In the genomic region with DNA sequence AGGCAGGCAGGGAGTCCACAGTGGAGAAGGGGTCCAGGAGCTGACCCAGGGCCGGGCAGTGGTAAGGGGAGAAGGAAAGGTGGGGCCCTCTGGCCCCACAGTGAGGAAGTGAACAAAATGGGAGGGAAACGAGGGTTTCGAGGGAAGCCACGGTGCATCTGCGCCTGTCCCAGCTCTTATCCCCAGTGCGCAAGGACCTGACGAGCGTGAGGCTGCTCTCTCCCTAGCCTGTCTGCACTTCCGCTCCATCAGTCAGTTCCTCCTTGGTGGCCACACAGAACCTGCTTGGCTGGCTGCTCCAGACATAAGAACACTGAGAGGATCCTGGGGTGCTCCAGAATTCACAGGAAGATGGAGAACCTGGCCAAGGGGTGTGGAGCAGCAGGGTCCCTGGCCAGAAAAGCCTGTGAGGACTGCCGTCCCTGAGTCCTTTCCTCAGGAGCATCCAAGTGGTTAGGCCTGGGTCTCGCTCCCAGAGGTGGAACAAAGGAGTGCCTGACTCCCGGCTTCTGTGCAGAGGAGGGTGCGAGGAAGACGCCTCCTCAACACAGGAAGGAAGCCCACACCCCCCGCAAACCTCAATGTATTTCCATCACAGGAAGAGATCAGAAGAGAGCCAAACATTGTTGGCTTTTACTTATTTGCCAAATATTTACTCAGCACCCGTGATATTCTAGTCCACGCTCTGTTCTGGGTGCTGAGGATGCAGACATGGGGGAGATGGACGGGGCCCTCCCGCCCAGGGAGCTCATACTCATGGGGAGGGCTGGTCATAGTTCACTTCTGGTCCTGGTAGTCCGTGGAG, we compare ENCODE assay signal across 10 cellular contexts. TPM values are rescaled to one million over a fixed set of nuclear protein-coding genes. Genes with fewer than 3 reads are reported as not detected.
DNase-seq lines count a peak whose midpoint lies in the region; ATAC-seq and TF ChIP-seq lines count a peak whose summit lies in the region.
"Had no signal": no experiment of that assay in that cellular context is flagged by ENCODE, and none has a peak within 500 bp of the region (broad histone marks: within the 10 kb centered on the region; RNA-seq: fewer than 3 reads in every experiment).

No MANE protein-coding gene starts in this region.

- H3F3A ChIP-seq in neural progenitor cell (ENCODE audit: low read depth), result peaks cover 6% of the 10 kb centered on the region

- H4K20me1 ChIP-seq in BLaER1 (no peaks in the 10 kb centered on the region), neural progenitor cell (ENCODE audit: low read depth) (no peaks in the 10 kb centered on the region)

- DNase-seq in SKM-1 (lab: John Stamatoyannopoulos, UW; ENCODE audit: unreplicated experiment) (peak; percentile 85), neural progenitor cell (ENCODE audit: low spot score) (no peak), progenitor cell of endocrine pancreas (ENCODE audit: low spot score, unreplicated experiment) (no peak), NCI-H2081 (lab: John Stamatoyannopoulos, UW) (no peak)
- peak; percentile 31 for DNase-seq in activated gamma-delta T cell treated with anti-CD3 and anti-CD28 coated beads, Interleukin-2, amount 50 U/mL, for 16 hours (ENCODE audit: low read depth)

- H3K79me2 ChIP-seq in neural progenitor cell (ENCODE audit: low read depth), result no peaks in the 10 kb centered on the region

- H3K4me1 ChIP-seq in BLaER1 (peaks cover 58% of the 10 kb centered on the region), neural progenitor cell (peaks cover 6% of the 10 kb centered on the region)

- peaks cover 16% of the 10 kb centered on the region for H3K36me3 ChIP-seq in BLaER1
- H3K36me3 ChIP-seq in neural progenitor cell, result no peaks in the 10 kb centered on the region

- ATAC-seq in GM18519 (IDR thresholded peaks at IDR 0.05; ENCODE audit: low FRiP score, unreplicated experiment), result no peak
- no peak for ATAC-seq in GM19395 (IDR thresholded peaks at IDR 0.05; ENCODE audit: unreplicated experiment)
- ATAC-seq: HCT116 had no signal

- H3K9ac ChIP-seq in BLaER1, result peak overlapping the region; percentile 77
- no peak overlapping the region for H3K9ac ChIP-seq in neural progenitor cell

- peak overlapping the region; percentile 26 for H2AFZ ChIP-seq in neural progenitor cell (replicated peaks)

- H3K4me3 ChIP-seq in BLaER1 (peak overlapping the region; percentile 58), neural progenitor cell (no peak overlapping the region)

- H3K27ac Mint-ChIP-seq in neural progenitor cell, result peak overlapping the region; percentile 70
- no peak overlapping the region for H3K27ac Mint-ChIP-seq in progenitor cell of endocrine pancreas
- H3K27ac Mint-ChIP-seq: dendritic cell treated with granulocyte-macrophage colony-stimulating factor and Interleukin-4, amounts not matched to agents 40 ng/mL and 50 ng/mL, for 4 days had no signal

- H3K9me3 ChIP-seq in BLaER1 (peaks cover 28% of the 10 kb centered on the region), neural progenitor cell (ENCODE audit: low read depth) (no peaks in the 10 kb centered on the region)

- H3K4me3 Mint-ChIP-seq in neural progenitor cell (no peak overlapping the region), progenitor cell of endocrine pancreas (ENCODE audit: low read depth) (no peak overlapping the region)
- H3K4me3 Mint-ChIP-seq: dendritic cell treated with granulocyte-macrophage colony-stimulating factor and Interleukin-4, amounts not matched to agents 40 ng/mL and 50 ng/mL, for 4 days had no signal

- H3K9me3 Mint-ChIP-seq in neural progenitor cell (peaks cover 15% of the 10 kb centered on the region), progenitor cell of endocrine pancreas (ENCODE audit: low read depth) (no peaks in the 10 kb centered on the region)

- H3K4me1 Mint-ChIP-seq in neural progenitor cell (peaks cover 35% of the 10 kb centered on the region), progenitor cell of endocrine pancreas (ENCODE audit: low read depth) (peaks cover 6% of the 10 kb centered on the region)

- TF ChIP-seq CTCF in neural progenitor cell (IDR thresholded peaks at IDR 0.05), result no peak
- no peak for TF ChIP-seq CTCF in progenitor cell of endocrine pancreas (IDR thresholded peaks at IDR 0.05; ENCODE audit: unreplicated experiment)

- H3K27me3 Mint-ChIP-seq in neural progenitor cell (ENCODE audit: insufficient read depth, low read depth), result peaks cover 15% of the 10 kb centered on the region
- peaks cover 37% of the 10 kb centered on the region for H3K27me3 Mint-ChIP-seq in progenitor cell of endocrine pancreas

- H3K4me2 ChIP-seq in BLaER1 (peak overlapping the region; percentile 98), neural progenitor cell (no peak overlapping the region)

- peak overlapping the region; percentile 91 for H3K27ac ChIP-seq in BLaER1
- H3K27ac ChIP-seq in neural progenitor cell, result no peak overlapping the region

- no peaks in the 10 kb centered on the region for H3K36me3 Mint-ChIP-seq in neural progenitor cell
- H3K36me3 Mint-ChIP-seq in progenitor cell of endocrine pancreas (ENCODE audit: insufficient read depth), result no peaks in the 10 kb centered on the region

- H3K27me3 ChIP-seq in BLaER1 (no peaks in the 10 kb centered on the region), neural progenitor cell (no peaks in the 10 kb centered on the region)

RNA-seq across cellular contexts. Expression of gene SEMA4C, which starts 43.7 kb away (rescaled TPM):
- total RNA-seq in neural progenitor cell (ENCODE audit: low replicate concordance) (39.1 and 103 TPM in 2 replicates), progenitor cell of endocrine pancreas (74.8 and 75.0 TPM in 2 replicates)

RNA-seq across cellular contexts. Expression of gene ANKRD39, which starts 55.8 kb away (rescaled TPM):
- total RNA-seq in neural progenitor cell (ENCODE audit: low replicate concordance), result 4.0 and 17.3 TPM in 2 replicates
- 16.1 and 17.4 TPM in 2 replicates for total RNA-seq in progenitor cell of endocrine pancreas

Comparison
In these comparisons a context has a peak if more than half of its experiments do, and no peak if none do; other contexts are left out.
1. DNase-seq: peak in SKM-1 (single experiment) and activated gamma-delta T cell treated with anti-CD3 and anti-CD28 coated beads, Interleukin-2, amount 50 U/mL, for 16 hours (single experiment); none in neural progenitor cell (single experiment), progenitor cell of endocrine pancreas (single experiment) and NCI-H2081 (0 of 2).